ENCODE assay signal across 18 cellular contexts in genomic region chr2:182814804-182815203, GRCh38. TPM values are rescaled to one million over a fixed set of nuclear protein-coding genes. Genes with fewer than 3 reads are reported as not detected.
DNase-seq lines count a peak whose midpoint lies in the region; ATAC-seq, FAIRE-seq and TF ChIP-seq lines count a peak whose summit lies in the region.
"Had no signal": no experiment of that assay in that cellular context is flagged by ENCODE, and none has a peak within 500 bp of the region (broad histone marks: within the 10 kb centered on the region; RNA-seq: fewer than 3 reads in every experiment).

No MANE protein-coding gene starts in this region.

- H3K23ac ChIP-seq in neuronal stem cell (ENCODE audit: low read depth, low read length, poor library complexity) = no peak overlapping the region

- no peaks in the 10 kb centered on the region for H3K79me1 ChIP-seq in neuronal stem cell (ENCODE audit: low read depth, low read length)

- peak overlapping the region; percentile 0 for H3K18ac ChIP-seq in neuronal stem cell (ENCODE audit: low read length)

- CTCF ChIA-PET in PC-9 (lab: Charles Lee) = no interaction called here
- CTCF ChIA-PET in K562 (lab: Yijun Ruan, JAX; ENCODE audit: low intra/inter-chr PET ratio) = no interaction called here

- 0% methylated on average over 3 of the region's 3 CpGs for WGBS in K562 (ENCODE audit: insufficient coverage, low coverage, missing lambda C conversion rate)
- WGBS in neuronal stem cell (ENCODE audit: extremely low coverage in 2 of 2, insufficient read length in 2 of 2, insufficient replicate concordance in 1 of 2), 2 donors = no CpG with 5 or more reads among the region's 3 CpGs

- no peak overlapping the region for H4K91ac ChIP-seq in neuronal stem cell (ENCODE audit: low read depth, low read length, poor library complexity)

- H3K4me2 ChIP-seq in PC-9 = no peak overlapping the region
- H3K4me2 ChIP-seq in K562 (ENCODE audit: insufficient read depth, low read length) = no peak overlapping the region
- H3K4me2 ChIP-seq in neuronal stem cell (ENCODE audit: insufficient read depth, low read length, poor library complexity, severe bottlenecking) = no peak overlapping the region
- H3K4me2 ChIP-seq: GM23338 had no signal

- TF ChIP-seq POLR2A in K562 (conservative IDR thresholded peaks at IDR 0.05) = no peak

- DNase-seq in PC-9 (no peak), K562 (ENCODE audit: extremely low read depth in 1 of 4, low spot score in 3 of 4) (no peak), neuronal stem cell (ENCODE audit: low spot score) (no peak)
- no peak for DNase-seq in stimulated activated CD8-positive, alpha-beta memory T cell treated with anti-CD3 and anti-CD28 coated beads, Interleukin-4, amount 100 ng/mL, for 48 hours
- DNase-seq: AML-193; Caco-2; CD4-positive, alpha-beta T cell; H7; HFFc6 had no signal

- no peak for TF ChIP-seq EP300 in K562 (IDR thresholded peaks at IDR 0.05; ENCODE audit: low read length)

- no peaks in the 10 kb centered on the region for H3K9me2 ChIP-seq in PC-9 (ENCODE audit: insufficient read depth)

- H3K9me1 ChIP-seq in K562 (ENCODE audit: control insufficient read depth, insufficient read depth, low read length) = no peaks in the 10 kb centered on the region

- H3K27me3 ChIP-seq in PC-9 (ENCODE audit: insufficient read depth, low read depth) = no peaks in the 10 kb centered on the region
- H3K27me3 ChIP-seq in K562 (ENCODE audit: control insufficient read depth in 2 of 2, insufficient read depth in 2 of 2, low read length in 2 of 2) = peaks cover 25 to 28% of the 10 kb centered on the region in 2 experiments
- no peaks in the 10 kb centered on the region for H3K27me3 ChIP-seq in neuronal stem cell (ENCODE audit: control insufficient read depth in 3 of 3, insufficient read depth in 3 of 3, low read depth in 1 of 3, low read length in 3 of 3)

- H2BK15ac ChIP-seq in neuronal stem cell (ENCODE audit: low read length) = no peak overlapping the region

- no peak overlapping the region for H3K4ac ChIP-seq in neuronal stem cell (ENCODE audit: low read length)

- H3K27ac ChIP-seq in PC-9 (no peak overlapping the region), K562 (ENCODE audit: extremely low read depth, low read depth, low read length) (no peak overlapping the region), neuronal stem cell (replicated peaks; ENCODE audit: low read length) (no peak overlapping the region)
- H3K27ac ChIP-seq: C4-2B had no signal

- FAIRE-seq in K562 (lab: Jason Lieb, UNC) = no peak
- FAIRE-seq: A204.1, D721Med, G401.6, GM12891 had no signal

- BruUV-seq in PC-9 (replicated peaks; lab: Mats Ljungman, UMichigan) (no TSS peak), K562 (replicated peaks; lab: Mats Ljungman, UMichigan) (no TSS peak)

- H3F3A ChIP-seq in PC-9 (ENCODE audit: insufficient read depth, low read depth) = no peaks in the 10 kb centered on the region

- in situ Hi-C loops in K562 (cut with MboI) = no loop called here

- no peak overlapping the region for H3K14ac ChIP-seq in neuronal stem cell (ENCODE audit: low read length)

- TF ChIP-seq RAD21 in K562 (CRISPR knock-in tag; conservative IDR thresholded peaks at IDR 0.05 in 1 of 2, IDR thresholded peaks at IDR 0.05 in 1 of 2) = no peak

- H3K36me3 ChIP-seq in PC-9 (ENCODE audit: low read depth) (no peaks in the 10 kb centered on the region), K562 (ENCODE audit: control insufficient read depth, insufficient read depth, low read length) (no peaks in the 10 kb centered on the region), neuronal stem cell (replicated peaks in 1 of 2; ENCODE audit: control insufficient read depth in 2 of 2, insufficient read depth in 2 of 2, low read length in 2 of 2) (no peaks in the 10 kb centered on the region)

- intact Hi-C loops in PC-9 (cut with micrococcal nuclease; ENCODE audit: unreplicated experiment) = no loop called here
- intact Hi-C loops in K562 (cut with micrococcal nuclease) = no loop called here

- TF ChIP-seq CTCF in PC-9 (conservative IDR thresholded peaks at IDR 0.05) = no peak
- TF ChIP-seq CTCF in K562 (IDR thresholded peaks at IDR 0.05 in 2 of 3, conservative IDR thresholded peaks at IDR 0.05 in 1 of 3; ENCODE audit: insufficient read depth in 2 of 3, low read depth in 1 of 3, low read length in 3 of 3) = no peak

- ATAC-seq in K562 (peak; percentile 13; the same call in 1 of the 3 replicates), GM21576 (IDR thresholded peaks at IDR 0.05; ENCODE audit: unreplicated experiment) (no peak), HG02938 (IDR thresholded peaks at IDR 0.05; ENCODE audit: unreplicated experiment) (no peak)
- ATAC-seq: GM23338, HCT116 had no signal

- H3K4me1 ChIP-seq in PC-9 (replicated peaks; ENCODE audit: insufficient read depth) (no peaks in the 10 kb centered on the region), K562 (replicated peaks in 1 of 2; ENCODE audit: control insufficient read depth in 2 of 2, insufficient read depth in 2 of 2, low read length in 2 of 2) (no peaks in the 10 kb centered on the region), neuronal stem cell (ENCODE audit: control insufficient read depth in 2 of 2, insufficient read depth in 1 of 2, low read depth in 1 of 2, low read length in 2 of 2) (peaks cover 7 to 16% of the 10 kb centered on the region in 2 donors)

- H3K79me2 ChIP-seq in PC-9 (ENCODE audit: low read depth) (no peaks in the 10 kb centered on the region), K562 (ENCODE audit: control insufficient read depth, insufficient read depth, low read length) (no peaks in the 10 kb centered on the region)

- no peaks in the 10 kb centered on the region for H4K20me1 ChIP-seq in PC-9 (ENCODE audit: insufficient read depth)
- H4K20me1 ChIP-seq in K562 (replicated peaks; ENCODE audit: control insufficient read depth, insufficient read depth, low read length) = no peaks in the 10 kb centered on the region

- POLR2A ChIA-PET in PC-9 (lab: Charles Lee; ENCODE audit: unreplicated experiment) (no interaction called here), K562 (lab: Yijun Ruan, JAX) (no interaction called here)

- peak overlapping the region; percentile 52; the same call in 1 of the 2 replicates for H2AFZ ChIP-seq in PC-9
- H2AFZ ChIP-seq in K562 (ENCODE audit: low read depth, low read length) = no peak overlapping the region
- no peak overlapping the region for H2AFZ ChIP-seq in neuronal stem cell (ENCODE audit: low read length)
- H2AFZ ChIP-seq: GM23338 had no signal

- no peak overlapping the region for H2BK120ac ChIP-seq in neuronal stem cell (ENCODE audit: low read depth, low read length)

- H2BK12ac ChIP-seq in neuronal stem cell (ENCODE audit: low read length) = peak overlapping the region; percentile 2

- H2AK5ac ChIP-seq in neuronal stem cell (ENCODE audit: low read depth, low read length) = no peak overlapping the region

- H4K8ac ChIP-seq in neuronal stem cell (ENCODE audit: low read depth, low read length) = no peak overlapping the region

- H3K4me3 ChIP-seq in PC-9 (no peak overlapping the region), K562 (no peak overlapping the region), neuronal stem cell (ENCODE audit: low read length in 2 of 2) (no peak overlapping the region)
- H3K4me3 ChIP-seq: GM23338 had no signal

- H3K9ac ChIP-seq in K562 (ENCODE audit: insufficient read depth in 1 of 2, low read depth in 2 of 2, low read length in 2 of 2) = no peak overlapping the region
- H3K9ac ChIP-seq in neuronal stem cell (ENCODE audit: low read depth, low read length, poor library complexity) = no peak overlapping the region

- no peak overlapping the region for H2BK5ac ChIP-seq in neuronal stem cell (ENCODE audit: low read length)

- H3K9me3 ChIP-seq in PC-9 (ENCODE audit: insufficient read depth, low read depth) = no peaks in the 10 kb centered on the region
- H3K9me3 ChIP-seq in K562 (replicated peaks; ENCODE audit: control insufficient read depth, insufficient read depth, low read depth, low read length) = no peaks in the 10 kb centered on the region
- peaks cover 0 to 3% of the 10 kb centered on the region in 2 donors for H3K9me3 ChIP-seq in neuronal stem cell (replicated peaks in 1 of 2; ENCODE audit: control insufficient read depth in 2 of 2, insufficient read depth in 1 of 2, low read depth in 1 of 2, low read length in 2 of 2)
- H3K9me3 ChIP-seq: Caco-2 had no signal

RNA-seq across cellular contexts. Expression of gene FRZB, which starts 51.6 kb away (rescaled TPM):
- 0.15 TPM in 2 replicates for total RNA-seq in PC-9 (2021)
- 0.12 and 0.44 TPM in 2 replicates for total RNA-seq in K562 (2011; cell fraction: chromatin; rRNA removed; ENCODE audit: low replicate concordance)
- total RNA-seq in K562 (2011; cell fraction: nucleolus; rRNA removed) = 0.17 and 0.26 TPM in 2 replicates
- 0.15 and 0.38 TPM in 2 replicates for total RNA-seq in K562 (2011; cell fraction: nucleoplasm; rRNA removed)
- not detected in 2 replicates for total RNA-seq in K562 (2014; rRNA removed)
- 0.06 TPM in 1 of 2 replicates, not detected in the other for total RNA-seq in K562 (2014; rRNA removed; fragmentation: Illumina TruSeq; extraction: Trizol)
- not detected in 2 replicates for total RNA-seq in K562 (2015; rRNA removed; fragmentation: Illumina TruSeq; extraction: Trizol)
- total RNA-seq in K562 (2021) = not detected in 2 replicates
- 0.01 and 0.11 TPM in 2 replicates for polyA plus RNA-seq in K562 (2011; rRNA removed)
- polyA plus RNA-seq in K562 (2011; cell fraction: cytosol; rRNA removed) = 0.01 TPM in 1 of 2 replicates, not detected in the other
- polyA plus RNA-seq in K562 (2011; cell fraction: nucleus; rRNA removed) = 0.21 and 0.34 TPM in 2 replicates
- polyA plus RNA-seq in K562 (2012) = 0.03 and 0.11 TPM in 2 replicates
- 0.03 and 0.08 TPM in 2 replicates for polyA plus RNA-seq in K562 (2014; fragmentation: Illumina TruSeq; extraction: Trizol)
- not detected for polyA plus RNA-seq in K562 (2014; fragmentation: Nextera tagmentation; extraction: Ambion mirVana)
- 0.03 and 0.05 TPM in 2 replicates for polyA plus RNA-seq in K562 (2014; rRNA removed)
- 0.06 TPM in 1 of 2 replicates, not detected in the other for polyA minus RNA-seq in K562 (2011; rRNA and poly(A)+ RNA removed)
- not detected in 2 replicates for polyA minus RNA-seq in K562 (2011; cell fraction: cytosol; rRNA and poly(A)+ RNA removed)
- polyA minus RNA-seq in K562 (2011; cell fraction: nucleus; rRNA and poly(A)+ RNA removed) = 0.13 and 0.22 TPM in 2 replicates
- polyA plus RNA-seq in neuronal stem cell (2013, experiment 1 of 2) = 146 TPM
- 146 TPM for polyA plus RNA-seq in neuronal stem cell (2013, experiment 2 of 2)
- total RNA-seq: Caco-2; CD4-positive, alpha-beta T cell had no signal
